8 cellular contexts compared by ENCODE assay signal in genomic region chr2:143128681-143129580, GRCh38. TPM values are rescaled to one million over a fixed set of nuclear protein-coding genes. Genes with fewer than 3 reads are reported as not detected.
DNase-seq lines count a peak whose midpoint lies in the region; ATAC-seq and TF ChIP-seq lines count a peak whose summit lies in the region.

TSS of gene ARHGAP15 (plus strand) at chr2:143129419.

- H3K9me3 ChIP-seq in CD4-positive, CD25-positive, alpha-beta regulatory T cell (ENCODE audit: control insufficient read depth in 2 of 2, low read length in 2 of 2): no peaks in the 10 kb centered on the region
- no peaks in the 10 kb centered on the region for H3K9me3 ChIP-seq in esophagus squamous epithelium

- TF ChIP-seq POLR2A in esophagus squamous epithelium (IDR thresholded peaks at IDR 0.05): peak in 1 of 4 donors; percentile 37

- WGBS in esophagus squamous epithelium, 2 donors: 55 to 69% methylated on average over 13 of the region's 13 CpGs

- H3K27ac Mint-ChIP-seq in CD4-positive, CD25-positive, alpha-beta regulatory T cell: peak within 1 kb of the TSS; percentile 95 to 98 (median 97)

- H3K27me3 Mint-ChIP-seq in CD4-positive, CD25-positive, alpha-beta regulatory T cell: no peaks in the 10 kb centered on the region

- H3K36me3 ChIP-seq in CD4-positive, CD25-positive, alpha-beta regulatory T cell (ENCODE audit: control insufficient read depth, insufficient read depth, low read length): peaks cover 2% of the 10 kb centered on the region
- no peaks in the 10 kb centered on the region for H3K36me3 ChIP-seq in esophagus squamous epithelium

- TF ChIP-seq CTCF in esophagus squamous epithelium (IDR thresholded peaks at IDR 0.05): no peak

- no peaks in the 10 kb centered on the region for H3K27me3 ChIP-seq in CD4-positive, CD25-positive, alpha-beta regulatory T cell (ENCODE audit: control insufficient read depth, insufficient read depth, low read length)
- H3K27me3 ChIP-seq in esophagus squamous epithelium: no peaks in the 10 kb centered on the region

- peak; percentile 88 to 90 for ATAC-seq in CD4-positive, CD25-positive, alpha-beta regulatory T cell (ENCODE audit: low read depth in 2 of 2)
- ATAC-seq in GM19463 (IDR thresholded peaks at IDR 0.05; ENCODE audit: unreplicated experiment) (peak; percentile 83), HG03575 (IDR thresholded peaks at IDR 0.05; ENCODE audit: extremely low read depth, insufficient number of reproducible peaks, low FRiP score, unreplicated experiment) (peak; percentile 76)

- peak within 1 kb of the TSS; percentile 82 to 96 (median 88) for H3K4me3 Mint-ChIP-seq in CD4-positive, CD25-positive, alpha-beta regulatory T cell

- peaks cover 0 to 2% (median 0%) of the 10 kb centered on the region in 7 donors for H3K9me3 Mint-ChIP-seq in CD4-positive, CD25-positive, alpha-beta regulatory T cell

- H3K27ac ChIP-seq in CD4-positive, CD25-positive, alpha-beta regulatory T cell (ENCODE audit: insufficient read depth, low read length, poor library complexity, severe bottlenecking): peak within 1 kb of the TSS; percentile 95
- peak within 1 kb of the TSS; percentile 28 to 69 (median 58) for H3K27ac ChIP-seq in esophagus squamous epithelium

- H3K36me3 Mint-ChIP-seq in CD4-positive, CD25-positive, alpha-beta regulatory T cell: peaks cover 11% of the 10 kb centered on the region

- DNase-seq in CD4-positive, CD25-positive, alpha-beta regulatory T cell: peak; percentile 67 to 97 (median 87)
- DNase-seq in activated CD4-positive, alpha-beta T cell treated with anti-CD3 and anti-CD28 coated beads for 48 hours: peak; percentile 78
- DNase-seq in esophagus squamous epithelium (lab: John Stamatoyannopoulos, UW) (peak; percentile 8), NCI-H2081 treated with DMSO at 0.1 percent for 48 hours (lab: John Stamatoyannopoulos, UW) (no peak), NCI-H82 treated with DMSO at 0.1 percent for 48 hours (lab: John Stamatoyannopoulos, UW; ENCODE audit: unreplicated experiment) (no peak)
- DNase-seq in stimulated activated CD8-positive, alpha-beta memory T cell treated with anti-CD3 and anti-CD28 coated beads, Interleukin-12 subunit alpha, Interleukin-12 subunit beta, amount 100 ng/mL, for 1 hour (ENCODE audit: low read depth): peak; percentile 48

- peaks cover 81% of the 10 kb centered on the region for H3K4me1 ChIP-seq in CD4-positive, CD25-positive, alpha-beta regulatory T cell (ENCODE audit: control insufficient read depth, insufficient read depth, low read length, poor library complexity, severe bottlenecking)
- no peaks in the 10 kb centered on the region for H3K4me1 ChIP-seq in esophagus squamous epithelium

- intact Hi-C loops in esophagus squamous epithelium (cut with DNase I): no loop called here

- H3K4me3 ChIP-seq in CD4-positive, CD25-positive, alpha-beta regulatory T cell (ENCODE audit: low read depth, low read length): peak within 1 kb of the TSS; percentile 95
- H3K4me3 ChIP-seq in esophagus squamous epithelium: peak within 1 kb of the TSS in 2 of 4 donors; percentile 4 to 34

- peaks cover 5 to 48% (median 31%) of the 10 kb centered on the region in 4 donors for H3K4me1 Mint-ChIP-seq in CD4-positive, CD25-positive, alpha-beta regulatory T cell

RNA-seq across cellular contexts. Expression of gene ARHGAP15, which starts in this region (rescaled TPM):
- total RNA-seq in CD4-positive, CD25-positive, alpha-beta regulatory T cell: 261 TPM
- polyA plus RNA-seq in CD4-positive, CD25-positive, alpha-beta regulatory T cell: 100 to 1,000 TPM; 242 to 285 (median 260) TPM
- 10 to 100 TPM in 1 of 4 donors, 1 to 10 TPM in 3; 1.7 to 16.8 (median 3.7) TPM for total RNA-seq in esophagus squamous epithelium

Comparison
In these comparisons a context has a peak if more than half of its experiments do, and no peak if none do; other contexts are left out.
1. RNA of gene ARHGAP15 (total RNA-seq): 261 TPM in CD4-positive, CD25-positive, alpha-beta regulatory T cell (single experiment); 1.7 to 16.8 TPM in esophagus squamous epithelium; every median in the first group is over 10 times any median in the second.
2. DNase-seq: peak in CD4-positive, CD25-positive, alpha-beta regulatory T cell (3 of 3), activated CD4-positive, alpha-beta T cell treated with anti-CD3 and anti-CD28 coated beads for 48 hours (single experiment), esophagus squamous epithelium (single experiment) and stimulated activated CD8-positive, alpha-beta memory T cell treated with anti-CD3 and anti-CD28 coated beads, Interleukin-12 subunit alpha, Interleukin-12 subunit beta, amount 100 ng/mL, for 1 hour (single experiment); none in NCI-H2081 treated with DMSO at 0.1 percent for 48 hours (single experiment) and NCI-H82 treated with DMSO at 0.1 percent for 48 hours (single experiment).
3. Peak in every context shown above with its lines, with median percentiles within 50 percentile points of each other: ATAC-seq.